ENCODE assay signal across 9 cellular contexts in the genomic region with DNA sequence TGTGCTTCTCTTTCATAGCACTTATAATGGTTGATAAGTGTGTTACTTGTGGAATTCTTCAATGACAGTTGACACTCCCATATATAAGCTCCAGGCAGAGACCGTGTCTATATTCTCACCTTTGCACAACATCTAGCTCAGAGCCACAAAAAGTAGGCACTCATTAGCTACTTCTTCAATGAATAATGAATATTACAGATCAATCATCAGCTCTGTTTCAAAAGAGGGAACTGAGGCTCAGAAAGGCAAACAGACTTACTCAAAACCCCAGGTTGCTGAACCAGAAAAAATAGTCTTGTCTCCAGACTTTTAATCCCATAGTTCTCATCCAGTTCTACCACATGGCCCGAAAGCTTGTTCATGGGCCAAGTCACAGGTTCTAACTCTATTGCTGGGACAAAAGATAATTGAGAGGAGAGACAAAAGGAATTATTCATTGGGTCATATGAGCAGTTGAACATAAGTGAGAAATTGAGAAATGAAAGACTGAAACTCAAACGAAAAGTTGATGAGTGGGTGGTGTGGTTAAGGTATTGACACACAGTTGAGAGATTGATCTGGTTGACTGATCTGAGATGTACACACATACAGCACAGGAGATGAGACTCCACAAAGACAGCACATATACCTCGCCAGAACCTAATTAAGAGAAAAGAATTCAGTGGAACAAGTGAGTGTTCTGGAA.
DNase-seq lines count a peak whose midpoint lies in the region; ATAC-seq lines count a peak whose summit lies in the region.
"Had no signal": no experiment of that assay in that cellular context is flagged by ENCODE, and none has a peak within 500 bp of the region (broad histone marks: within the 10 kb centered on the region; RNA-seq: fewer than 3 reads in every experiment).

No MANE protein-coding gene starts in this region.

- no peak for DNase-seq in activated CD4-positive, CD25-positive, alpha-beta regulatory T cell (lab: John Stamatoyannopoulos, UW)
- DNase-seq in glomerular visceral epithelial cell (ENCODE audit: extremely low spot score) (peak; percentile 9), NCI-H2171 (lab: John Stamatoyannopoulos, UW) (no peak), AG08396 (ENCODE audit: low spot score) (no peak)
- DNase-seq in stimulated activated naive CD4-positive, alpha-beta T cell treated with Interleukin-2 at 50 U/mL for 16 hours (lab: John Stamatoyannopoulos, UW) = no peak
- DNase-seq: activated CD4-positive, alpha-beta T cell treated with anti-CD3 and anti-CD28 coated beads, Interleukin-2, amount 50 U/mL, for 48 hours had no signal

- peak; percentile 62 to 93 for ATAC-seq in activated CD4-positive, CD25-positive, alpha-beta regulatory T cell treated with anti-CD3 and anti-CD28 coated beads, Interleukin-2, amount 50 U/mL, for 24 hours
- ATAC-seq in GM21367 (IDR thresholded peaks at IDR 0.05; ENCODE audit: unreplicated experiment) (peak; percentile 91), HG03097 (IDR thresholded peaks at IDR 0.05; ENCODE audit: low FRiP score, unreplicated experiment) (peak; percentile 85)
